Comparison of ENCODE assay signal across 6 cellular contexts in the genomic region with DNA sequence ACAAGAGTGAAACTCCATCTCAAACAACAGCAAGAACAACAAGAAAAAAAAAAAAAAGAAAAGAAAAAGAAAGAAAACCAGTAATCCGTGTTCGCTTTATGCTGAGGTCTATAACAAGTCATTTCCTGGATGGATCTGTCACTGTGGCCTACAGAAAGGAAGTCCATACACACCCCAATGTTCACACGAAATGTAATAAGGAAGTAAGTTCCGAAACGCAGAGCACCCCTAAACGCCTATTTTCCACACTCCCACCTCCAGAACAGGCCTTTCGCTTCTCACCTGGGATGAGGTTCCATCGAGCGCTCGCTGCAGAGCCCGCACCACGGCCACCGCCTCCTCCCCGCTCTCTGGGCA. TPM values are rescaled to one million over a fixed set of nuclear protein-coding genes. Genes with fewer than 3 reads are reported as not detected.
A peak's percentile ranks its signal among the peaks of the same experiment; 100 is the strongest.
DNase-seq lines count a peak whose midpoint lies in the region; TF ChIP-seq lines count a peak whose summit lies in the region.

No MANE protein-coding gene starts in this region.

- H3K27me3 ChIP-seq in ectodermal cell (ENCODE audit: control insufficient read depth, insufficient read depth, low read length, poor library complexity, severe bottlenecking) (no peaks in the 10 kb centered on the region), sigmoid colon (no peaks in the 10 kb centered on the region)

- DNase-seq in GM10248 (ENCODE audit: extremely low spot score) (peak; percentile 41), sigmoid colon (no peak), NCI-H2029 treated with DMSO at 0.1 percent for 48 hours (lab: John Stamatoyannopoulos, UW) (no peak)
- DNase-seq in stimulated activated CD4-positive, alpha-beta T cell treated with anti-CD3 and anti-CD28 coated beads, Interleukin-12 subunit alpha, Interleukin-12 subunit beta, amount 100 ng/mL, for 4 hours = no peak

- H3K9me3 ChIP-seq in KOPT-K1 (ENCODE audit: insufficient read depth, low read length, poor library complexity, severe bottlenecking) (peaks cover 7% of the 10 kb centered on the region), ectodermal cell (ENCODE audit: control insufficient read depth, low read length) (no peaks in the 10 kb centered on the region), sigmoid colon (peaks cover 0 to 5% (median 3%) of the 10 kb centered on the region in 4 donors)

- TF ChIP-seq CTCF in GM10248 (IDR thresholded peaks at IDR 0.05; ENCODE audit: control extremely low read depth, extremely low read depth, low read depth, missing control alignments) (no peak), sigmoid colon (IDR thresholded peaks at IDR 0.05) (no peak)

- H3K27ac ChIP-seq in KOPT-K1 (ENCODE audit: low read depth, low read length, poor library complexity, severe bottlenecking) (peak overlapping the region; percentile 77), ectodermal cell (ENCODE audit: insufficient read depth, low read depth, low read length, poor library complexity, severe bottlenecking) (peak overlapping the region; percentile 64), sigmoid colon (peak overlapping the region; percentile 96 to 98 (median 97))

- no peak for TF ChIP-seq EP300 in sigmoid colon (IDR thresholded peaks at IDR 0.05)

- H3K4me3 ChIP-seq in ectodermal cell (ENCODE audit: insufficient read depth, low read depth, low read length) = peak overlapping the region; percentile 68
- H3K4me3 ChIP-seq in sigmoid colon = peak overlapping the region; percentile 83 to 88 (median 86)

- no peak for TF ChIP-seq POLR2A in sigmoid colon (IDR thresholded peaks at IDR 0.05)

- POLR2A ChIA-PET in GM10248 (lab: Yijun Ruan, JAX) = interaction anchor here (1.1 to 1.4 kb wide), 3 partner anchors 8 to 62 kb away, joined by 3 to 12 read pairs (median 4); a partner anchor contains a TSS

- peaks cover 25% of the 10 kb centered on the region for H3K36me3 ChIP-seq in KOPT-K1 (ENCODE audit: insufficient read depth, low read length)
- peaks cover 16% of the 10 kb centered on the region for H3K36me3 ChIP-seq in ectodermal cell (ENCODE audit: control insufficient read depth, insufficient read depth, low read length)
- H3K36me3 ChIP-seq in sigmoid colon = peaks cover 16 to 43% (median 24%) of the 10 kb centered on the region in 4 donors

- WGBS in ectodermal cell, 2 experiments = 2 to 3% methylated on average over 14 of the region's 14 CpGs
- WGBS in sigmoid colon, 2 donors = 0% methylated on average over 14 of the region's 14 CpGs

- intact Hi-C loops in sigmoid colon (cut with DNase I) = no loop called here

- CTCF ChIA-PET in GM10248 (lab: Yijun Ruan, JAX) = no interaction called here

- H3K4me1 ChIP-seq in ectodermal cell (ENCODE audit: control insufficient read depth, insufficient read depth, low read length) (peaks cover 12% of the 10 kb centered on the region), sigmoid colon (peaks cover 0 to 41% (median 31%) of the 10 kb centered on the region in 4 donors)

RNA-seq across cellular contexts. Expression of a gene that starts 0.7 kb away (rescaled TPM):
- 17.8 TPM for polyA plus RNA-seq in ectodermal cell (2013, experiment 1 of 4)
- polyA plus RNA-seq in ectodermal cell (2013, experiment 2 of 4) = 21.0 TPM
- polyA plus RNA-seq in ectodermal cell (2013, experiment 3 of 4) = 15.5 TPM
- polyA plus RNA-seq in ectodermal cell (2013, experiment 4 of 4) = 17.7 TPM
- total RNA-seq in sigmoid colon = 10 to 100 TPM; 29.4 to 38.8 (median 34.6) TPM
- polyA plus RNA-seq in sigmoid colon = 10 to 100 TPM; 19.2 to 25.5 (median 19.2) TPM

RNA-seq across cellular contexts. Expression of a gene that starts 5.1 kb away (rescaled TPM):
- 18.8 TPM for polyA plus RNA-seq in ectodermal cell (2013, experiment 1 of 4)
- 21.0 TPM for polyA plus RNA-seq in ectodermal cell (2013, experiment 2 of 4)
- polyA plus RNA-seq in ectodermal cell (2013, experiment 3 of 4) = 16.4 TPM
- 18.2 TPM for polyA plus RNA-seq in ectodermal cell (2013, experiment 4 of 4)
- total RNA-seq in sigmoid colon = 10 to 100 TPM in 1 of 4 donors, 1 to 10 TPM in 3; 7.7 to 12.5 (median 8.4) TPM
- polyA plus RNA-seq in sigmoid colon = 1 to 10 TPM; 3.0 to 4.9 (median 3.0) TPM

RNA-seq across cellular contexts. Expression of a gene that starts 26.6 kb away (rescaled TPM):
- polyA plus RNA-seq in ectodermal cell (2013, experiment 1 of 4) = 25.1 TPM
- polyA plus RNA-seq in ectodermal cell (2013, experiment 2 of 4) = 36.1 TPM
- polyA plus RNA-seq in ectodermal cell (2013, experiment 3 of 4) = 18.1 TPM
- 19.7 TPM for polyA plus RNA-seq in ectodermal cell (2013, experiment 4 of 4)
- total RNA-seq in sigmoid colon = 10 to 100 TPM in 1 of 4 donors, 1 to 10 TPM in 3; 4.3 to 10.5 (median 7.0) TPM
- 10 to 100 TPM in 1 of 3 donors, 1 to 10 TPM in 2; 3.7 to 17.4 (median 6.0) TPM for polyA plus RNA-seq in sigmoid colon

RNA-seq across cellular contexts. Expression of a gene that starts 33.4 kb away (rescaled TPM):
- polyA plus RNA-seq in ectodermal cell (2013, experiment 1 of 4) = 541 TPM
- polyA plus RNA-seq in ectodermal cell (2013, experiment 2 of 4) = 480 TPM
- 516 TPM for polyA plus RNA-seq in ectodermal cell (2013, experiment 3 of 4)
- polyA plus RNA-seq in ectodermal cell (2013, experiment 4 of 4) = 545 TPM
- total RNA-seq in sigmoid colon = 1,000 to 10,000 TPM in 1 of 4 donors, 100 to 1,000 TPM in 3; 550 to 1,502 (median 722) TPM
- polyA plus RNA-seq in sigmoid colon = 1,000 to 10,000 TPM; 1,517 to 2,013 (median 1,625) TPM

RNA-seq across cellular contexts. Expression of a gene that starts 52.6 kb away (rescaled TPM):
- polyA plus RNA-seq in ectodermal cell (2013, experiment 1 of 4) = 15.1 TPM
- 17.8 TPM for polyA plus RNA-seq in ectodermal cell (2013, experiment 2 of 4)
- 15.4 TPM for polyA plus RNA-seq in ectodermal cell (2013, experiment 3 of 4)
- 19.0 TPM for polyA plus RNA-seq in ectodermal cell (2013, experiment 4 of 4)
- total RNA-seq in sigmoid colon = 1 to 10 TPM; 2.3 to 6.4 (median 4.6) TPM
- polyA plus RNA-seq in sigmoid colon = 1 to 10 TPM; 1.8 to 3.1 (median 2.4) TPM
